10 cellular contexts compared by ENCODE assay signal in the genomic region with DNA sequence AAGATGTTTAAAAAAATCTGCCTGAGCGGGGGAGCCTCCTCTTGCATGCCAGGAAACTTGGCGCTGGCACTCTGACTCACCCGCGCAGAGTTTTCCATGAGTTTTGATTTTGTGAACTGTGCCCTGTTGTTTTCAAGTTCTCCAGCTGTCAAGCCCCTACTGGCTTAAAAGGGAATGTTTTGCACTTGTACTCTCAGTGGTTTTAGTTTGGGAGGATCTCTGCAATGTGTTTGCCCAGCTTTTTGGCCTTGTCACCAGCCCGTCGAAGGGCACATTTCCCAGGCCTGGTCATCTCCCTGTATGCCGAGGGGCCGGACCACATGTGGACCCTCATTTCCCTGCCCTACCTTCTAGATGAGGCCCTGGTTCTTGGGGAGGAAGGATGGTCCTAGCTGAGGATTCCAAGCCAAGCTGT. TPM values are rescaled to one million over a fixed set of nuclear protein-coding genes. Genes with fewer than 3 reads are reported as not detected.
DNase-seq lines count a peak whose midpoint lies in the region.
"Had no signal": no experiment of that assay in that cellular context is flagged by ENCODE, and none has a peak within 500 bp of the region (broad histone marks: within the 10 kb centered on the region; RNA-seq: fewer than 3 reads in every experiment).

No MANE protein-coding gene starts in this region.

- peak; percentile 31 for DNase-seq in SIG-M5 treated with dmso at 0.1 percent for 504 hours (lab: John Stamatoyannopoulos, UW; ENCODE audit: unreplicated experiment)
- DNase-seq in SIG-M5 (lab: John Stamatoyannopoulos, UW), result no peak
- DNase-seq in brain pericyte (ENCODE audit: low read depth, low spot score), result peak; percentile 53
- DNase-seq in kidney tubule cell (ENCODE audit: low spot score), result peak; percentile 55
- peak; percentile 73 for DNase-seq in ureter (ENCODE audit: low spot score)
- DNase-seq in DMS153 treated with DMSO at 0.1 percent for 48 hours (lab: John Stamatoyannopoulos, UW; ENCODE audit: unreplicated experiment), result no peak
- no peak for DNase-seq in stimulated activated CD4-positive, alpha-beta T cell treated with anti-CD3 and anti-CD28 coated beads, Interleukin-2, amount 100 ng/mL, for 48 hours
- DNase-seq in LoVo (ENCODE audit: low spot score), result no peak
- DNase-seq: CD4-positive, CD25-positive, alpha-beta regulatory T cell had no signal

RNA-seq across cellular contexts. Expression of a gene that starts 12.2 kb away (rescaled TPM):
- 75.2 TPM for total RNA-seq in ureter
- total RNA-seq: CD4-positive, CD25-positive, alpha-beta regulatory T cell; T-helper 2 cell treated with Interferon-gamma antibody and Interleukin-4, amounts not matched to agents 100 ng/mL and 5 ng/mL, for 36 hours had no signal

RNA-seq across cellular contexts. Expression of a gene that starts 20.1 kb away (rescaled TPM):
- not detected for total RNA-seq in ureter
- total RNA-seq: CD4-positive, CD25-positive, alpha-beta regulatory T cell; T-helper 2 cell treated with Interferon-gamma antibody and Interleukin-4, amounts not matched to agents 100 ng/mL and 5 ng/mL, for 36 hours had no signal

RNA-seq across cellular contexts. Expression of a gene that starts 47.9 kb away (rescaled TPM):
- total RNA-seq in ureter, result 27.9 TPM

Comparison
In these comparisons a context has a peak if more than half of its experiments do, and no peak if none do; other contexts are left out.
1. DNase-seq: peak in SIG-M5 treated with dmso at 0.1 percent for 504 hours (single experiment), brain pericyte (single experiment), kidney tubule cell (single experiment) and ureter (single experiment); none in SIG-M5 (single experiment), DMS153 treated with DMSO at 0.1 percent for 48 hours (single experiment), stimulated activated CD4-positive, alpha-beta T cell treated with anti-CD3 and anti-CD28 coated beads, Interleukin-2, amount 100 ng/mL, for 48 hours (0 of 2) and LoVo (single experiment).